25 cellular contexts compared by ENCODE assay signal in the genomic region with DNA sequence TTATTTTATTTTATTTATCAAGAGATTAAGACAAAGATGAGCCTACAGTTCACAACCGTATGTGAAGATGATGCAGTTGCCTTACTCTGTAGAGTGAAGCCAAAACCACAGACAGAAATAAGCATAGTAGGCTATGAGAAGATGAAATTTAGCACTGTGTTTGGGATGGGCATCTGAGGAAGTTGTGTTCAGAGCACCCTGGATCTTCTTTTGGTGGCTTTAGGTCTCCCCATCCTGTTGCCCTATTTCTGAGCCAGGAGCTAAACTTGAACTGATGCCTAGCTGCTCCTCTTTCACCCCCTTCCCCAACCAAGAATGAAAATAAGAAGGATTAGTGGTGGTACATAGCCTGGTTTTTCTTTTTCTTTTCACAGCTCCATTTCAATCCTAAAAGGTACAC.
"Had no signal": no experiment of that assay in that cellular context is flagged by ENCODE, and none has a peak within 500 bp of the region (broad histone marks: within the 10 kb centered on the region; RNA-seq: fewer than 3 reads in every experiment).

No MANE protein-coding gene starts in this region.

- H3K36me3 ChIP-seq: esophagus muscularis mucosa, heart left ventricle, left lung, lower lobe of right lung, ovary, sigmoid colon, spleen, suprapubic skin, tibial nerve, WERI-Rb-1 had no signal

- ATAC-seq: activated CD4-positive, CD25-positive, alpha-beta regulatory T cell treated with anti-CD3 and anti-CD28 coated beads, Interleukin-2, amount 50 U/mL, for 24 hours; activated naive CD8-positive, alpha-beta T cell treated with anti-CD3 and anti-CD28 coated beads, Interleukin-2, amount 50 U/mL, for 24 hours; foreskin keratinocyte; heart left ventricle had no signal

- H3K4me3 ChIP-seq: esophagus muscularis mucosa, heart left ventricle, left lung, lower lobe of right lung, ovary, sigmoid colon, spleen, suprapubic skin, tibial nerve had no signal

- H3K9me3 ChIP-seq: esophagus muscularis mucosa, heart left ventricle, left lung, lower lobe of right lung, ovary, sigmoid colon, suprapubic skin, tibial nerve had no signal

- H3K27me3 ChIP-seq: esophagus muscularis mucosa, foreskin keratinocyte, heart left ventricle, left lung, ovary, sigmoid colon, spleen, suprapubic skin, tibial nerve had no signal

- DNase-seq: activated CD4-positive, alpha-beta T cell treated with anti-CD3 and anti-CD28 coated beads for 48 hours; activated CD4-positive, alpha-beta T cell treated with anti-CD3 and anti-CD28 coated beads, Interleukin-2, amount 50 U/mL, for 48 hours; activated CD8-positive, alpha-beta memory T cell treated with anti-CD3 and anti-CD28 coated beads, Interleukin-2, amount 50 U/mL, for 48 hours; activated gamma-delta T cell; activated naive CD4-positive, alpha-beta T cell treated with anti-CD3 and anti-CD28 coated beads, Interleukin-2, amount 50 U/mL, for 16 hours; activated naive CD8-positive, alpha-beta T cell treated with anti-CD3 and anti-CD28 coated beads, Interleukin-2, amount 50 U/mL, for 24 hours; activated T-cell treated with anti-CD3 and anti-CD28 coated beads, Interleukin-2, amount 50 U/mL, for 24 hours; dermis blood vessel endothelial cell; effector CD4-positive, alpha-beta T cell; foreskin keratinocyte; heart left ventricle; kidney glomerular epithelial cell; left lung; lower lobe of right lung; mesendoderm; ovary; sigmoid colon; spleen; stimulated activated naive CD4-positive, alpha-beta T cell; T1000; WERI-Rb-1 had no signal

- H3K27ac ChIP-seq: foreskin keratinocyte, heart left ventricle, left lung, lower lobe of right lung, ovary, spleen, suprapubic skin, tibial nerve, WERI-Rb-1 had no signal
